Comparison of ENCODE assay signal across 1 cellular context in the genomic region with DNA sequence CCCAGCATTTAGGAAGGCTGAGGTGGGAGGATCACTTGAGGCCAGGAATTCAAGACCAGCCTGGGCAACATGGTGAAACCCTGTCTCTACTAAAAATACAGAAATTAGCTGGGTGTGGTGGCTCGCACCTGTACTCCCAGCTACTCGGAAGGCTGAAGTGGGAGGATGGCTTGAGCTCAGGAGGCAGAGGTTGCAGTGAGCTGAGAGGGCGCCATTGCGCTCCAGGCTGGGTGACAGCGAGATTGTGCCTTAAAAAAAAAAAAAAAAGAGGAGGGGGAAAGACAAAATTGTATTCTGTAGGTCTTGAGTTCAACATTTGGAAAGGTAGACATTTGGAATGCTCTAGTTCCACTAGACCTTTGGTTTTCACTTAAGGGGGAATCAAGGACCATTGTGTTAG.
TF ChIP-seq lines count a peak whose summit lies in the region.

No MANE protein-coding gene starts in this region.

TF ChIP-seq in HEK293, 187 proteins besides CTCF, POLR2A, EP300 and RAD21:
- TF ChIP-seq, protein P1, sequence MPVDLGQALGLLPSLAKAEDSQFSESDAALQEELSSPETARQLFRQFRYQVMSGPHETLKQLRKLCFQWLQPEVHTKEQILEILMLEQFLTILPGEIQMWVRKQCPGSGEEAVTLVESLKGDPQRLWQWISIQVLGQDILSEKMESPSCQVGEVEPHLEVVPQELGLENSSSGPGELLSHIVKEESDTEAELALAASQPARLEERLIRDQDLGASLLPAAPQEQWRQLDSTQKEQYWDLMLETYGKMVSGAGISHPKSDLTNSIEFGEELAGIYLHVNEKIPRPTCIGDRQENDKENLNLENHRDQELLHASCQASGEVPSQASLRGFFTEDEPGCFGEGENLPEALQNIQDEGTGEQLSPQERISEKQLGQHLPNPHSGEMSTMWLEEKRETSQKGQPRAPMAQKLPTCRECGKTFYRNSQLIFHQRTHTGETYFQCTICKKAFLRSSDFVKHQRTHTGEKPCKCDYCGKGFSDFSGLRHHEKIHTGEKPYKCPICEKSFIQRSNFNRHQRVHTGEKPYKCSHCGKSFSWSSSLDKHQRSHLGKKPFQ (tag by site-specific recombination; IDR thresholded peaks at IDR 0.05): 0 out of 2 replicates have a peak, but pooled peaks have one; percentile 46
